8 cellular contexts compared by ENCODE assay signal in the genomic region with DNA sequence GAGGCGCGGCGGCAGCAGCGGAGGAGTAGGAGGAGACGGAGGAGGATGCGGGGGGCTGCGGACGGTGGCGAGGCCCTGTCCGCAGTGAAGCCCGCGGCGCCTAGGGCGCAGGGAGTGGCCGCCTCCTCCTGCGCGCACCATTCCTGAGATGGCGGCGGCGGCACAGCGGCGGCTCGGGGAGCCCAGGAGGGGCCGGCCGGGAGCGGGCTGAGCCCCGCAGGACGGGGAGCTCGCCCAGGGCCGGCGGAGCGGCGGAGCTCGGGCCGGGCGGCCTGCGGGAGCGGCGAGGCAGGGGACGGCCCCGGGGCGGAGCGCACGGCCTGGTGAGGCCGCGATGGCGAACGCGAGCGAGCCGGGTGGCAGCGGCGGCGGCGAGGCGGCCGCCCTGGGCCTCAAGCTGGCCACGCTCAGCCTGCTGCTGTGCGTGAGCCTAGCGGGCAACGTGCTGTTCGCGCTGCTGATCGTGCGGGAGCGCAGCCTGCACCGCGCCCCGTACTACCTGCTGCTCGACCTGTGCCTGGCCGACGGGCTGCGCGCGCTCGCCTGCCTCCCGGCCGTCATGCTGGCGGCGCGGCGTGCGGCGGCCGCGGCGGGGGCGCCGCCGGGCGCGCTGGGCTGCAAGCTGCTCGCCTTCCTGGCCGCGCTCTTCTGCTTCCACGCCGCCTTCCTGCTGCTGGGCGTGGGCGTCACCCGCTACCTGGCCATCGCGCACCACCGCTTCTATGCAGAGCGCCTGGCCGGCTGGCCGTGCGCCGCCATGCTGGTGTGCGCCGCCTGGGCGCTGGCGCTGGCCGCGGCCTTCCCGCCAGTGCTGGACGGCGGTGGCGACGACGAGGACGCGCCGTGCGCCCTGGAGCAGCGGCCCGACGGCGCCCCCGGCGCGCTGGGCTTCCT. TPM values are rescaled to one million over a fixed set of nuclear protein-coding genes. Genes with fewer than 3 reads are reported as not detected.
DNase-seq lines count a peak whose midpoint lies in the region; ATAC-seq and TF ChIP-seq lines count a peak whose summit lies in the region.

A gene with protein sequence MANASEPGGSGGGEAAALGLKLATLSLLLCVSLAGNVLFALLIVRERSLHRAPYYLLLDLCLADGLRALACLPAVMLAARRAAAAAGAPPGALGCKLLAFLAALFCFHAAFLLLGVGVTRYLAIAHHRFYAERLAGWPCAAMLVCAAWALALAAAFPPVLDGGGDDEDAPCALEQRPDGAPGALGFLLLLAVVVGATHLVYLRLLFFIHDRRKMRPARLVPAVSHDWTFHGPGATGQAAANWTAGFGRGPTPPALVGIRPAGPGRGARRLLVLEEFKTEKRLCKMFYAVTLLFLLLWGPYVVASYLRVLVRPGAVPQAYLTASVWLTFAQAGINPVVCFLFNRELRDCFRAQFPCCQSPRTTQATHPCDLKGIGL (plus strand): TSS at position 140 of the 894 bp plus-strand sequence. CDS start 195 bp downstream, at position 335.

- TF ChIP-seq CTCF in endodermal cell (conservative IDR thresholded peaks at IDR 0.05) (no peak), mucosa of descending colon (IDR thresholded peaks at IDR 0.05) (no peak)

- H3K36me3 ChIP-seq in endodermal cell (ENCODE audit: control insufficient read depth, insufficient read depth, low read length) (no peaks in the 10 kb centered on the region), mucosa of descending colon (ENCODE audit: low read depth) (no peaks in the 10 kb centered on the region), urinary bladder (ENCODE audit: insufficient read depth) (no peaks in the 10 kb centered on the region)

- peaks cover 78% of the 10 kb centered on the region for H3K27me3 Mint-ChIP-seq in endodermal cell (ENCODE audit: insufficient read depth)

- H3K4me3 ChIP-seq in endodermal cell (ENCODE audit: low read length) (peak within 1 kb of the TSS; percentile 74), mucosa of descending colon (no peak within 1 kb of the TSS), urinary bladder (ENCODE audit: low read depth, low read length) (peak within 1 kb of the TSS; percentile 84)

- peaks cover 9% of the 10 kb centered on the region for H3K4me1 Mint-ChIP-seq in endodermal cell

- peak within 1 kb of the TSS; percentile 61 for H3K4me3 Mint-ChIP-seq in endodermal cell

- peaks cover 80% of the 10 kb centered on the region for H3K27me3 ChIP-seq in endodermal cell (ENCODE audit: control insufficient read depth, insufficient read depth, low read length, poor library complexity, severe bottlenecking)

- no peak within 1 kb of the TSS for H3K27ac ChIP-seq in endodermal cell (ENCODE audit: low read depth, low read length)
- H3K27ac ChIP-seq in urinary bladder (ENCODE audit: low read depth): no peak within 1 kb of the TSS

- no peak within 1 kb of the TSS for H3K27ac Mint-ChIP-seq in endodermal cell

- H3K9me3 ChIP-seq in endodermal cell (ENCODE audit: control insufficient read depth, low read length) (no peaks in the 10 kb centered on the region), mucosa of descending colon (no peaks in the 10 kb centered on the region)

- H3K4me1 ChIP-seq in endodermal cell (ENCODE audit: control insufficient read depth, insufficient read depth, low read length) (peaks cover 3% of the 10 kb centered on the region), mucosa of descending colon (ENCODE audit: low read depth) (peaks cover 2% of the 10 kb centered on the region), urinary bladder (ENCODE audit: insufficient read depth) (no peaks in the 10 kb centered on the region)

- H3K9ac ChIP-seq in endodermal cell (ENCODE audit: extremely low read depth, low read length, poor library complexity, severe bottlenecking): no peak within 1 kb of the TSS

- intact Hi-C loops in mucosa of descending colon (cut with DNase I, micrococcal nuclease): no loop called here

- DNase-seq in NCI-H2171 treated with DMSO at 0.1 percent for 48 hours (lab: John Stamatoyannopoulos, UW) (peak; percentile 10), NCI-H2171 (lab: John Stamatoyannopoulos, UW) (no peak), UCSD-AML1 (lab: John Stamatoyannopoulos, UW; ENCODE audit: unreplicated experiment) (peak; percentile 25), endodermal cell (peak; percentile 78), mucosa of descending colon (peak in 2 of 3 donors; percentile 12 to 59)

- no peaks in the 10 kb centered on the region for H3K9me3 Mint-ChIP-seq in endodermal cell

- no peaks in the 10 kb centered on the region for H3K36me3 Mint-ChIP-seq in endodermal cell (ENCODE audit: low read depth)

- ATAC-seq in mucosa of descending colon (peak; percentile 74), HG03135 (IDR thresholded peaks at IDR 0.05; ENCODE audit: unreplicated experiment) (no peak), GM21381 (IDR thresholded peaks at IDR 0.05; ENCODE audit: unreplicated experiment) (no peak)

- 1% methylated on average over 41 to 131 of the region's 131 CpGs for WGBS in endodermal cell (ENCODE audit: insufficient coverage in 1 of 2, insufficient read length in 1 of 2), 2 experiments
- WGBS in urinary bladder: under 1% methylated on average over 131 of the region's 131 CpGs

RNA-seq across cellular contexts. Expression of the gene that starts here (rescaled TPM):
- total RNA-seq in endodermal cell: 1 to 10 TPM; 7.4 to 7.9 TPM
- polyA plus RNA-seq in endodermal cell (2013, experiment 1 of 2): 10.0 TPM
- polyA plus RNA-seq in endodermal cell (2013, experiment 2 of 2): 8.9 TPM
- 1 to 10 TPM in 1 of 3 donors, under 1 TPM in 2; 0.14 to 2.1 (median 0.39) TPM for total RNA-seq in mucosa of descending colon
- 2.7 TPM for total RNA-seq in urinary bladder
- 3.3 TPM for polyA plus RNA-seq in urinary bladder
